Comparison of ENCODE assay signal across 1 cellular context in genomic region chr7:2844153-2845077, GRCh38.
TF ChIP-seq lines count a peak whose summit lies in the region.

A gene with protein sequence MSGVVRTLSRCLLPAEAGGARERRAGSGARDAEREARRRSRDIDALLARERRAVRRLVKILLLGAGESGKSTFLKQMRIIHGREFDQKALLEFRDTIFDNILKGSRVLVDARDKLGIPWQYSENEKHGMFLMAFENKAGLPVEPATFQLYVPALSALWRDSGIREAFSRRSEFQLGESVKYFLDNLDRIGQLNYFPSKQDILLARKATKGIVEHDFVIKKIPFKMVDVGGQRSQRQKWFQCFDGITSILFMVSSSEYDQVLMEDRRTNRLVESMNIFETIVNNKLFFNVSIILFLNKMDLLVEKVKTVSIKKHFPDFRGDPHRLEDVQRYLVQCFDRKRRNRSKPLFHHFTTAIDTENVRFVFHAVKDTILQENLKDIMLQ (minus strand): TSS chr7:2844308. CDS start chr7:2844161, 147 bp downstream.

TF ChIP-seq in K562, 482 proteins besides CTCF, POLR2A, EP300 and RAD21 (continued from another document and continues in another):
- TF ChIP-seq SP2 (IDR thresholded peaks at IDR 0.05; ENCODE audit: extremely low read depth, low read depth, low read length, poor library complexity, severe bottlenecking) (peak; percentile 81), CHD4 (IDR thresholded peaks at IDR 0.05; ENCODE audit: insufficient read depth, insufficient replicate concordance, low read depth, low read length, poor library complexity, severe bottlenecking) (no peak), JUN (IDR thresholded peaks at IDR 0.05; ENCODE audit: borderline replicate concordance, low read depth, low read length) (no peak), JUN (CRISPR knock-in tag; IDR thresholded peaks at IDR 0.05; ENCODE audit: borderline replicate concordance) (no peak), SMAD1 (IDR thresholded peaks at IDR 0.05; ENCODE audit: low read depth, low read length, partially characterized antibody) (no peak), ZMIZ1 (IDR thresholded peaks at IDR 0.05; ENCODE audit: low read depth in 2 of 2, low read length in 2 of 2) (peak in 1 of 2 experiments; percentile 39; a peak in 1 of 4 replicates), ZNF165 (CRISPR knock-in tag; IDR thresholded peaks at IDR 0.05; ENCODE audit: borderline replicate concordance) (0 out of 2 replicates have a peak, but pooled peaks have one; percentile 45), ATF1 (CRISPR knock-in tag; IDR thresholded peaks at IDR 0.05) (no peak), ATF1 (tag; IDR thresholded peaks at IDR 0.05) (peak; percentile 84), PCBP1 (IDR thresholded peaks at IDR 0.05; ENCODE audit: low read depth, low read length, poor library complexity, severe bottlenecking) (no peak), KDM5B (IDR thresholded peaks at IDR 0.05; ENCODE audit: insufficient replicate concordance, low read depth, low read length) (peak; percentile 56), MTA2 (IDR thresholded peaks at IDR 0.05; ENCODE audit: low read depth) (peak; percentile 42; the same call in 1 of the 2 replicates), DPF2 (IDR thresholded peaks at IDR 0.05) (0 out of 2 replicates have a peak, but pooled peaks have one; percentile 6), MYNN (IDR thresholded peaks at IDR 0.05) (no peak), MYNN (CRISPR knock-in tag; IDR thresholded peaks at IDR 0.05) (no peak), LARP7 (IDR thresholded peaks at IDR 0.05) (no peak), CBFA2T2 (conservative IDR thresholded peaks at IDR 0.05) (peak; percentile 57), CEBPB (tag; IDR thresholded peaks at IDR 0.05) (0 out of 2 replicates have a peak, but pooled peaks have one; percentile 48), ELF1 (tag; IDR thresholded peaks at IDR 0.05) (no peak), GTF2F1 (IDR thresholded peaks at IDR 0.05; ENCODE audit: low read depth, low read length) (no peak), E2F6 (IDR thresholded peaks at IDR 0.05; ENCODE audit: borderline replicate concordance in 1 of 2, extremely low read depth in 1 of 2, insufficient read depth in 1 of 2, insufficient read length in 1 of 2, low read depth in 1 of 2, low read length in 1 of 2, poor library complexity in 1 of 2, severe bottlenecking in 1 of 2) (peak in 1 of 2 experiments; percentile 5), MAFF (IDR thresholded peaks at IDR 0.05; ENCODE audit: low read length) (peak; percentile 45), MLX (CRISPR knock-in tag; conservative IDR thresholded peaks at IDR 0.05) (0 out of 4 replicates have a peak, but pooled peaks of 1 of the 2 experiments have one; percentile 20), GABPB1 (CRISPR knock-in tag; IDR thresholded peaks at IDR 0.05) (peak; percentile 55; the same call in 1 of the 2 replicates), C11orf30 (IDR thresholded peaks at IDR 0.05; ENCODE audit: low read depth) (peak; percentile 81; the same call in 1 of the 2 replicates), TCF3 (CRISPR knock-in tag; IDR thresholded peaks at IDR 0.05) (peak; percentile 69), POLR2AphosphoS5 (IDR thresholded peaks at IDR 0.05; ENCODE audit: control insufficient read depth, insufficient read depth, low read depth, low read length) (0 out of 2 replicates have a peak, but pooled peaks have one; percentile 21), OTX1 (CRISPR knock-in tag; IDR thresholded peaks at IDR 0.05) (peak; percentile 49; the same call in 1 of the 2 replicates), SRF (CRISPR knock-in tag; IDR thresholded peaks at IDR 0.05) (peak in 1 of 2 experiments; percentile 45; a peak in 2 of 4 replicates), RB1 (IDR thresholded peaks at IDR 0.05; ENCODE audit: low read depth) (0 out of 2 replicates have a peak, but pooled peaks have one; percentile 21), ZNF696 (CRISPR knock-in tag; conservative IDR thresholded peaks at IDR 0.05) (no peak), BCL6 (CRISPR knock-in tag; IDR thresholded peaks at IDR 0.05) (no peak), ZNF583 (CRISPR knock-in tag; IDR thresholded peaks at IDR 0.05) (0 out of 2 replicates have a peak, but pooled peaks have one; percentile 39), LEF1 (IDR thresholded peaks at IDR 0.05) (peak; percentile 37; the same call in 1 of the 2 replicates), L3MBTL2 (IDR thresholded peaks at IDR 0.05) (peak; percentile 31; the same call in 1 of the 2 replicates), ZNF79 (CRISPR knock-in tag; IDR thresholded peaks at IDR 0.05; ENCODE audit: low read depth) (no peak), FOS (IDR thresholded peaks at IDR 0.05; ENCODE audit: extremely low read depth, insufficient read length) (peak; percentile 88), TAL1 (IDR thresholded peaks at IDR 0.05) (peak; percentile 56), PKNOX1 (IDR thresholded peaks at IDR 0.05) (peak; percentile 98), GTF2A2 (tag; IDR thresholded peaks at IDR 0.05) (no peak), CXXC5 (CRISPR knock-in tag; IDR thresholded peaks at IDR 0.05) (peak; percentile 80), ATF2 (CRISPR knock-in tag; IDR thresholded peaks at IDR 0.05) (no peak)
- TF ChIP-seq, protein P1, sequence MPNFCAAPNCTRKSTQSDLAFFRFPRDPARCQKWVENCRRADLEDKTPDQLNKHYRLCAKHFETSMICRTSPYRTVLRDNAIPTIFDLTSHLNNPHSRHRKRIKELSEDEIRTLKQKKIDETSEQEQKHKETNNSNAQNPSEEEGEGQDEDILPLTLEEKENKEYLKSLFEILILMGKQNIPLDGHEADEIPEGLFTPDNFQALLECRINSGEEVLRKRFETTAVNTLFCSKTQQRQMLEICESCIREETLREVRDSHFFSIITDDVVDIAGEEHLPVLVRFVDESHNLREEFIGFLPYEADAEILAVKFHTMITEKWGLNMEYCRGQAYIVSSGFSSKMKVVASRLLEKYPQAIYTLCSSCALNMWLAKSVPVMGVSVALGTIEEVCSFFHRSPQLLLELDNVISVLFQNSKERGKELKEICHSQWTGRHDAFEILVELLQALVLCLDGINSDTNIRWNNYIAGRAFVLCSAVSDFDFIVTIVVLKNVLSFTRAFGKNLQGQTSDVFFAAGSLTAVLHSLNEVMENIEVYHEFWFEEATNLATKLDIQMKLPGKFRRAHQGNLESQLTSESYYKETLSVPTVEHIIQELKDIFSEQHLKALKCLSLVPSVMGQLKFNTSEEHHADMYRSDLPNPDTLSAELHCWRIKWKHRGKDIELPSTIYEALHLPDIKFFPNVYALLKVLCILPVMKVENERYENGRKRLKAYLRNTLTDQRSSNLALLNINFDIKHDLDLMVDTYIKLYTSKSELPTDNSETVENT (CRISPR knock-in tag; IDR thresholded peaks at IDR 0.05), result no peak
- TF ChIP-seq, protein P2, sequence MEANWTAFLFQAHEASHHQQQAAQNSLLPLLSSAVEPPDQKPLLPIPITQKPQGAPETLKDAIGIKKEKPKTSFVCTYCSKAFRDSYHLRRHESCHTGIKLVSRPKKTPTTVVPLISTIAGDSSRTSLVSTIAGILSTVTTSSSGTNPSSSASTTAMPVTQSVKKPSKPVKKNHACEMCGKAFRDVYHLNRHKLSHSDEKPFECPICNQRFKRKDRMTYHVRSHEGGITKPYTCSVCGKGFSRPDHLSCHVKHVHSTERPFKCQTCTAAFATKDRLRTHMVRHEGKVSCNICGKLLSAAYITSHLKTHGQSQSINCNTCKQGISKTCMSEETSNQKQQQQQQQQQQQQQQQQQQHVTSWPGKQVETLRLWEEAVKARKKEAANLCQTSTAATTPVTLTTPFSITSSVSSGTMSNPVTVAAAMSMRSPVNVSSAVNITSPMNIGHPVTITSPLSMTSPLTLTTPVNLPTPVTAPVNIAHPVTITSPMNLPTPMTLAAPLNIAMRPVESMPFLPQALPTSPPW (CRISPR knock-in tag; IDR thresholded peaks at IDR 0.05), result peak; percentile 77
- TF ChIP-seq, protein P3, sequence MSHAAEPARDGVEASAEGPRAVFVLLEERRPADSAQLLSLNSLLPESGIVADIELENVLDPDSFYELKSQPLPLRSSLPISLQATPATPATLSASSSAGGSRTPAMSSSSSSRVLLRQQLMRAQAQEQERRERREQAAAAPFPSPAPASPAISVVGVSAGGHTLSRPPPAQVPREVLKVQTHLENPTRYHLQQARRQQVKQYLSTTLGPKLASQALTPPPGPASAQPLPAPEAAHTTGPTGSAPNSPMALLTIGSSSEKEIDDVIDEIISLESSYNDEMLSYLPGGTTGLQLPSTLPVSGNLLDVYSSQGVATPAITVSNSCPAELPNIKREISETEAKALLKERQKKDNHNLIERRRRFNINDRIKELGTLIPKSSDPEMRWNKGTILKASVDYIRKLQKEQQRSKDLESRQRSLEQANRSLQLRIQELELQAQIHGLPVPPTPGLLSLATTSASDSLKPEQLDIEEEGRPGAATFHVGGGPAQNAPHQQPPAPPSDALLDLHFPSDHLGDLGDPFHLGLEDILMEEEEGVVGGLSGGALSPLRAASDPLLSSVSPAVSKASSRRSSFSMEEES (CRISPR knock-in tag; IDR thresholded peaks at IDR 0.05), result no peak
